Comparison of ENCODE assay signal across 8 cellular contexts in genomic region chr13:52809310-52809769, GRCh38. TPM values are rescaled to one million over a fixed set of nuclear protein-coding genes. Genes with fewer than 3 reads are reported as not detected.
DNase-seq lines count a peak whose midpoint lies in the region.

No MANE protein-coding gene starts in this region.

- H3K4me3 ChIP-seq in HAP-1: no peak overlapping the region

- peaks cover 10% of the 10 kb centered on the region for H3K4me1 ChIP-seq in HAP-1

- no peaks in the 10 kb centered on the region for H3K27me3 ChIP-seq in HAP-1 (ENCODE audit: low read depth)

- H3K36me3 ChIP-seq in HAP-1 (replicated peaks): no peaks in the 10 kb centered on the region

- no peaks in the 10 kb centered on the region for H3K9me3 ChIP-seq in HAP-1

- in situ Hi-C loops in HAP-1 (cut with MboI; ENCODE audit: low sequenced_read_pairs): no loop called here

- peak; percentile 53 for DNase-seq in NCI-H1436 (lab: John Stamatoyannopoulos, UW)
- no peak for DNase-seq in NCI-H1436 treated with DMSO at 0.1 percent for 48 hours (lab: John Stamatoyannopoulos, UW)
- DNase-seq in HAP-1 (ENCODE audit: low spot score in 2 of 2): peak; percentile 90 to 93
- peak; percentile 80 for DNase-seq in M059J (ENCODE audit: low read depth)
- peak; percentile 72 to 82 for DNase-seq in SHP77 (lab: John Stamatoyannopoulos, UW)
- DNase-seq in astrocyte of the hippocampus (ENCODE audit: low read depth, low spot score): peak; percentile 81
- peak; percentile 57 for DNase-seq in inferior parietal cortex (ENCODE audit: extremely low spot score)
- DNase-seq in stimulated activated CD4-positive, alpha-beta T cell treated with anti-CD3 and anti-CD28 coated beads, Interleukin-4, amount 100 ng/mL, for 24 hours: peak; percentile 32

RNA-seq across cellular contexts. Expression of gene PCDH8, which starts 39.1 kb away (rescaled TPM):
- not detected in 2 replicates for total RNA-seq in M059J (2014; rRNA removed; shearing (Covaris generic))
